Comparison of ENCODE assay signal across 15 cellular contexts in the genomic region with DNA sequence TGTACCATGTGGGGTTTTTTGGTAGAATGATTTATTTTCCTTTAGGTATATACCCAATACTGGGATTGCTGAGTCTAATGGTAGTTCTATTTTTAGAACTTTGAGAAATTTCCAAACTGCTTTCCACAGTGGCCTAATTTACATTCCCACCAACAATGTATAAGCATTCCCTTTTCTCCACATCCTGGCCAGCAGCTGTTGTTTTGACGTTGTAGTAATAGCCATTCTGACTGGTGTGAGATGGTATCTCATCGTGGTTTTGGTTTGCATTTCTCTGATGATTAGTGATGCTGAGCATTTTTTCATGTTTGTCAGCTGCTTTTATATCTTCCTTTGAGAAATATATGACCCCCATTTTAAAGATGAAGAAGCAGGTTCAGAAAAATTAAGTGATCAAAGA.
A peak's percentile ranks its signal among the peaks of the same experiment; 100 is the strongest.
DNase-seq lines count a peak whose midpoint lies in the region; ATAC-seq and TF ChIP-seq lines count a peak whose summit lies in the region.
"Had no signal": no experiment of that assay in that cellular context is flagged by ENCODE, and none has a peak within 500 bp of the region (broad histone marks: within the 10 kb centered on the region; RNA-seq: fewer than 3 reads in every experiment).

No MANE protein-coding gene starts in this region.

- H3K27ac ChIP-seq in KMS-11 (no peak overlapping the region), testis (peak overlapping the region; percentile 52 to 87)
- H3K27ac ChIP-seq: VCaP had no signal

- H3K4me3 ChIP-seq in KMS-11 (IDR thresholded peaks at IDR 0.05; ENCODE audit: insufficient read depth, low read depth, low read length) (no peak overlapping the region), astrocyte of the cerebellum (ENCODE audit: low read depth, low read length) (no peak overlapping the region), testis (no peak overlapping the region)
- H3K4me3 ChIP-seq: GM23338 had no signal

- in situ Hi-C loops in astrocyte of the cerebellum (cut with HindIII; ENCODE audit: low sequenced_read_pairs) = no loop called here

- no peak for TF ChIP-seq POLR2A in testis (IDR thresholded peaks at IDR 0.05)

- ATAC-seq in HG03378 (IDR thresholded peaks at IDR 0.05; ENCODE audit: unreplicated experiment) (no peak), GM19455 (IDR thresholded peaks at IDR 0.05; ENCODE audit: unreplicated experiment) (no peak), GM21529 (IDR thresholded peaks at IDR 0.05; ENCODE audit: unreplicated experiment) (no peak)
- ATAC-seq: GM23338; Right ventricle myocardium inferior; stimulated activated naive B cell treated with anti-CD40 and anti-IgM and Interleukin-4, amounts not matched to agents 10 μg/mL and 1 μg/mL and 100 μg/mL, for 72 hours had no signal

- H3K27me3 ChIP-seq in KMS-11 (ENCODE audit: insufficient read depth, low read depth) (no peaks in the 10 kb centered on the region), testis (no peaks in the 10 kb centered on the region)

- DNase-seq in astrocyte of the cerebellum (ENCODE audit: low read depth) (peak; percentile 91), foreskin melanocyte (peak; percentile 44), testis (no peak), HT-29 (ENCODE audit: low spot score) (no peak)
- DNase-seq: CD8-positive, alpha-beta memory T cell; erythroblast; NCI-H526 treated with DMSO at 0.1 percent for 48 hours; stimulated activated naive B cell treated with anti-CD40 and anti-IgM and Interleukin-4, amounts not matched to agents 10 μg/mL and 1 μg/mL and 100 μg/mL, for 72 hours had no signal

- 60 to 73% methylated on average over 2 of the region's 2 CpGs for WGBS in testis, 2 donors

- no peak overlapping the region for H2AFZ ChIP-seq in KMS-11 (ENCODE audit: low read depth)
- H2AFZ ChIP-seq: GM23338 had no signal

- no peak for TF ChIP-seq CTCF in KMS-11 (conservative IDR thresholded peaks at IDR 0.05; ENCODE audit: low read depth, low read length)
- TF ChIP-seq CTCF in astrocyte of the cerebellum (IDR thresholded peaks at IDR 0.05; ENCODE audit: low read depth, low read length, missing control alignments) = no peak
- TF ChIP-seq CTCF in testis (IDR thresholded peaks at IDR 0.05) = no peak

- H3K4me2 ChIP-seq in KMS-11 = peak overlapping the region; percentile 19; the same call in 1 of the 2 replicates
- H3K4me2 ChIP-seq: GM23338 had no signal

- no peak overlapping the region for H3K9ac ChIP-seq in KMS-11

- 0 out of 2 replicates have a peak, but pooled peaks cover 10% of the 10 kb centered on the region for H3K79me2 ChIP-seq in KMS-11 (ENCODE audit: insufficient read depth, low read depth)

- H3K36me3 ChIP-seq in KMS-11 (ENCODE audit: insufficient read depth) = no peaks in the 10 kb centered on the region
- no peaks in the 10 kb centered on the region for H3K36me3 ChIP-seq in testis (ENCODE audit: low read depth, missing control alignments)

- peaks cover 56% of the 10 kb centered on the region for H3K4me1 ChIP-seq in KMS-11 (ENCODE audit: low read depth, poor library complexity, severe bottlenecking)
- peaks cover 68% of the 10 kb centered on the region for H3K4me1 ChIP-seq in testis

- H3K9me3 ChIP-seq in testis = no peaks in the 10 kb centered on the region

- H4K20me1 ChIP-seq in KMS-11 (ENCODE audit: insufficient read depth) = no peaks in the 10 kb centered on the region

- intact Hi-C loops in testis (cut with DNase I; ENCODE audit: low total_unique reads) = no loop called here

Comparison
In these comparisons a context has a peak if more than half of its experiments do, and no peak if none do; other contexts are left out.
1. DNase-seq: peak in astrocyte of the cerebellum (single experiment) and foreskin melanocyte (single experiment); none in testis (single experiment) and HT-29 (single experiment).